8 cellular contexts compared by ENCODE assay signal in genomic region chr16:11105038-11105903, GRCh38.
A peak's percentile ranks its signal among the peaks of the same experiment; 100 is the strongest.
DNase-seq lines count a peak whose midpoint lies in the region; ATAC-seq and TF ChIP-seq lines count a peak whose summit lies in the region.

No MANE protein-coding gene starts in this region.

- peaks cover 3% of the 10 kb centered on the region for H3K27me3 Mint-ChIP-seq in neural progenitor cell (ENCODE audit: insufficient read depth, low read depth)

- no peaks in the 10 kb centered on the region for H3K36me3 Mint-ChIP-seq in neural progenitor cell

- H3K4me1 ChIP-seq in HUES48 (ENCODE audit: control insufficient read depth, insufficient read depth, low read length) (peaks cover 8% of the 10 kb centered on the region; the same call in 1 of the 2 replicates), RWPE2 (ENCODE audit: insufficient read depth, poor library complexity, severe bottlenecking) (peaks cover 11% of the 10 kb centered on the region), colonic mucosa (peaks cover 18% of the 10 kb centered on the region), neural progenitor cell (peaks cover 3% of the 10 kb centered on the region)

- H3K27ac Mint-ChIP-seq in neural progenitor cell: no peak overlapping the region

- H3K4me3 ChIP-seq in HUES48 (ENCODE audit: low read depth, low read length) (no peak overlapping the region), RWPE2 (ENCODE audit: severe bottlenecking) (no peak overlapping the region), colonic mucosa (no peak overlapping the region), neural progenitor cell (no peak overlapping the region)

- peak overlapping the region; percentile 44 for H3K27ac ChIP-seq in HUES48 (ENCODE audit: low read depth, low read length)
- H3K27ac ChIP-seq in RWPE2 (ENCODE audit: poor library complexity, severe bottlenecking): peak overlapping the region; percentile 2
- H3K27ac ChIP-seq in colonic mucosa: peak overlapping the region; percentile 35
- H3K27ac ChIP-seq in neural progenitor cell: no peak overlapping the region

- DNase-seq in ELF-1 (ENCODE audit: low read depth, low spot score) (peak; percentile 30), RWPE2 (ENCODE audit: low spot score) (no peak), colonic mucosa (peak; percentile 39), middle frontal gyrus (ENCODE audit: extremely low spot score, low spot score) (peak; percentile 34), NCI-H345 (lab: John Stamatoyannopoulos, UW) (no peak), neural progenitor cell (ENCODE audit: low spot score) (no peak)

- no peak overlapping the region for H3K4me2 ChIP-seq in neural progenitor cell

- H3K9ac ChIP-seq in HUES48 (ENCODE audit: low read depth, low read length) (no peak overlapping the region), colonic mucosa (ENCODE audit: low read depth in 2 of 2, low read length in 2 of 2) (no peak overlapping the region), neural progenitor cell (no peak overlapping the region)

- H3F3A ChIP-seq in neural progenitor cell (ENCODE audit: low read depth): no peaks in the 10 kb centered on the region

- TF ChIP-seq CTCF in RWPE2 (IDR thresholded peaks at IDR 0.05; ENCODE audit: poor library complexity, severe bottlenecking): no peak
- no peak for TF ChIP-seq CTCF in colonic mucosa (IDR thresholded peaks at IDR 0.05)
- TF ChIP-seq CTCF in neural progenitor cell (IDR thresholded peaks at IDR 0.05): no peak

- H3K9me3 Mint-ChIP-seq in neural progenitor cell: no peaks in the 10 kb centered on the region

- intact Hi-C loops in colonic mucosa (cut with DNase I): loop anchor here (10.0 kb wide), 1 partner anchor 150 kb away; the partner anchor contains the start of gene SOCS1

- H3K9me3 ChIP-seq in HUES48 (ENCODE audit: control insufficient read depth, insufficient read depth, low read length): no peaks in the 10 kb centered on the region
- H3K9me3 ChIP-seq in RWPE2 (ENCODE audit: severe bottlenecking): no peaks in the 10 kb centered on the region
- no peaks in the 10 kb centered on the region for H3K9me3 ChIP-seq in colonic mucosa
- no peaks in the 10 kb centered on the region for H3K9me3 ChIP-seq in neural progenitor cell (ENCODE audit: low read depth)

- no peaks in the 10 kb centered on the region for H3K27me3 ChIP-seq in HUES48 (ENCODE audit: control insufficient read depth, insufficient read depth, low read length)
- no peaks in the 10 kb centered on the region for H3K27me3 ChIP-seq in RWPE2 (ENCODE audit: insufficient read depth, poor library complexity, severe bottlenecking)
- no peaks in the 10 kb centered on the region for H3K27me3 ChIP-seq in colonic mucosa
- no peaks in the 10 kb centered on the region for H3K27me3 ChIP-seq in neural progenitor cell

- ATAC-seq in GM21423 (IDR thresholded peaks at IDR 0.05; ENCODE audit: unreplicated experiment) (peak; percentile 50), RWPE2 (ENCODE audit: low read depth) (peak; percentile 79)

- no peaks in the 10 kb centered on the region for H3K79me2 ChIP-seq in neural progenitor cell (ENCODE audit: low read depth)

- peaks cover 30% of the 10 kb centered on the region for H3K4me1 Mint-ChIP-seq in neural progenitor cell

- no peaks in the 10 kb centered on the region for H3K36me3 ChIP-seq in HUES48 (ENCODE audit: control insufficient read depth, insufficient read depth, low read length)
- no peaks in the 10 kb centered on the region for H3K36me3 ChIP-seq in RWPE2 (ENCODE audit: low read depth)
- H3K36me3 ChIP-seq in colonic mucosa: no peaks in the 10 kb centered on the region
- no peaks in the 10 kb centered on the region for H3K36me3 ChIP-seq in neural progenitor cell

- no peak overlapping the region for H2AFZ ChIP-seq in neural progenitor cell (replicated peaks)

- H4K20me1 ChIP-seq in neural progenitor cell (ENCODE audit: low read depth): no peaks in the 10 kb centered on the region

- H3K4me3 Mint-ChIP-seq in neural progenitor cell: no peak overlapping the region

Comparison
In these comparisons a context has a peak if more than half of its experiments do, and no peak if none do; other contexts are left out.
1. DNase-seq: peak in ELF-1 (single experiment), colonic mucosa (single experiment) and middle frontal gyrus (single experiment); none in RWPE2 (single experiment), NCI-H345 (single experiment) and neural progenitor cell (single experiment).